ENCODE assay signal across 1 cellular context in the genomic region with DNA sequence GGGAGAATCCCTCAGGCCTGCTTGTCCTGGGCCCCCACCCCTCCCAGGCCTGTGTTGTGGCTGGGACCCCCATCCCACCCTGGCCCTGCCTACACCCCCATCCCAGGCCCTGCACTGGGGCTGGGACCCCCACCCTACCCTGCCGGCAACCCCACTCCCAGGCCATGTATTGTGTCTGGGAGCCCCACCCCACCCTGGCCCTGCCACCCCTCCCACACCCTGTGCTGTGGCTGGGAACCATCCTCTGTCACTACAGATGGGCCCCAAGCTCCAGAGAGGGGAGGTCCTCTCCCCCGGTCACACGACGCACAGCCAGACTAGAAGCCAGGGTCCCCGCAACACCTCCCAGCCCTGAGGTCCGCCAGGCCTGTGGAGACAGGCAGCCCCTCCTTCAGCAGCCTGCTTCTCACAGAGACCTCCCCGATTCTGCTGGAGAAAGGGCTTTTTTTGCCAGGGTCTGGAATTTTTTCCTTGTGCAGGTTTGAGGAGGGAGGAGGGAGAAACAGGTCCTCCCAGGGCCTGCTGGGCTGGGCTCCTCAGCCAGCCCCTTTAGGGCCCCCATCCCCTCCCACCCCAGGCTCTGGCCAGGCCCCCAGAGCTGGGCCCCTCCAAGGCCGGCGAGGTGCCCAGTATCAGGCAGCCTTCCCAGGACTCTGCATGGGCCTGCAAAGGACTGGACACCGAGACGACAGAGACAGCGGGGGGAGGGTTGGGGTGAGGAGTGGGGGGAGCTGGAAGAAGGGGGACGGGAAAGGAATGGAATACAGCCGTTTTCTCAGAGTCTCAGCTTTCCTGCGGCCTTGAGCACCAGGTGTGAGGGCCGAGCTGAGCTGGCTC.
TF ChIP-seq lines count a peak whose summit lies in the region.

No MANE protein-coding gene starts in this region.

TF ChIP-seq in GM23338, 12 proteins besides CTCF, POLR2A, EP300 and RAD21 (continued from another document):
- TF ChIP-seq, protein P1, sequence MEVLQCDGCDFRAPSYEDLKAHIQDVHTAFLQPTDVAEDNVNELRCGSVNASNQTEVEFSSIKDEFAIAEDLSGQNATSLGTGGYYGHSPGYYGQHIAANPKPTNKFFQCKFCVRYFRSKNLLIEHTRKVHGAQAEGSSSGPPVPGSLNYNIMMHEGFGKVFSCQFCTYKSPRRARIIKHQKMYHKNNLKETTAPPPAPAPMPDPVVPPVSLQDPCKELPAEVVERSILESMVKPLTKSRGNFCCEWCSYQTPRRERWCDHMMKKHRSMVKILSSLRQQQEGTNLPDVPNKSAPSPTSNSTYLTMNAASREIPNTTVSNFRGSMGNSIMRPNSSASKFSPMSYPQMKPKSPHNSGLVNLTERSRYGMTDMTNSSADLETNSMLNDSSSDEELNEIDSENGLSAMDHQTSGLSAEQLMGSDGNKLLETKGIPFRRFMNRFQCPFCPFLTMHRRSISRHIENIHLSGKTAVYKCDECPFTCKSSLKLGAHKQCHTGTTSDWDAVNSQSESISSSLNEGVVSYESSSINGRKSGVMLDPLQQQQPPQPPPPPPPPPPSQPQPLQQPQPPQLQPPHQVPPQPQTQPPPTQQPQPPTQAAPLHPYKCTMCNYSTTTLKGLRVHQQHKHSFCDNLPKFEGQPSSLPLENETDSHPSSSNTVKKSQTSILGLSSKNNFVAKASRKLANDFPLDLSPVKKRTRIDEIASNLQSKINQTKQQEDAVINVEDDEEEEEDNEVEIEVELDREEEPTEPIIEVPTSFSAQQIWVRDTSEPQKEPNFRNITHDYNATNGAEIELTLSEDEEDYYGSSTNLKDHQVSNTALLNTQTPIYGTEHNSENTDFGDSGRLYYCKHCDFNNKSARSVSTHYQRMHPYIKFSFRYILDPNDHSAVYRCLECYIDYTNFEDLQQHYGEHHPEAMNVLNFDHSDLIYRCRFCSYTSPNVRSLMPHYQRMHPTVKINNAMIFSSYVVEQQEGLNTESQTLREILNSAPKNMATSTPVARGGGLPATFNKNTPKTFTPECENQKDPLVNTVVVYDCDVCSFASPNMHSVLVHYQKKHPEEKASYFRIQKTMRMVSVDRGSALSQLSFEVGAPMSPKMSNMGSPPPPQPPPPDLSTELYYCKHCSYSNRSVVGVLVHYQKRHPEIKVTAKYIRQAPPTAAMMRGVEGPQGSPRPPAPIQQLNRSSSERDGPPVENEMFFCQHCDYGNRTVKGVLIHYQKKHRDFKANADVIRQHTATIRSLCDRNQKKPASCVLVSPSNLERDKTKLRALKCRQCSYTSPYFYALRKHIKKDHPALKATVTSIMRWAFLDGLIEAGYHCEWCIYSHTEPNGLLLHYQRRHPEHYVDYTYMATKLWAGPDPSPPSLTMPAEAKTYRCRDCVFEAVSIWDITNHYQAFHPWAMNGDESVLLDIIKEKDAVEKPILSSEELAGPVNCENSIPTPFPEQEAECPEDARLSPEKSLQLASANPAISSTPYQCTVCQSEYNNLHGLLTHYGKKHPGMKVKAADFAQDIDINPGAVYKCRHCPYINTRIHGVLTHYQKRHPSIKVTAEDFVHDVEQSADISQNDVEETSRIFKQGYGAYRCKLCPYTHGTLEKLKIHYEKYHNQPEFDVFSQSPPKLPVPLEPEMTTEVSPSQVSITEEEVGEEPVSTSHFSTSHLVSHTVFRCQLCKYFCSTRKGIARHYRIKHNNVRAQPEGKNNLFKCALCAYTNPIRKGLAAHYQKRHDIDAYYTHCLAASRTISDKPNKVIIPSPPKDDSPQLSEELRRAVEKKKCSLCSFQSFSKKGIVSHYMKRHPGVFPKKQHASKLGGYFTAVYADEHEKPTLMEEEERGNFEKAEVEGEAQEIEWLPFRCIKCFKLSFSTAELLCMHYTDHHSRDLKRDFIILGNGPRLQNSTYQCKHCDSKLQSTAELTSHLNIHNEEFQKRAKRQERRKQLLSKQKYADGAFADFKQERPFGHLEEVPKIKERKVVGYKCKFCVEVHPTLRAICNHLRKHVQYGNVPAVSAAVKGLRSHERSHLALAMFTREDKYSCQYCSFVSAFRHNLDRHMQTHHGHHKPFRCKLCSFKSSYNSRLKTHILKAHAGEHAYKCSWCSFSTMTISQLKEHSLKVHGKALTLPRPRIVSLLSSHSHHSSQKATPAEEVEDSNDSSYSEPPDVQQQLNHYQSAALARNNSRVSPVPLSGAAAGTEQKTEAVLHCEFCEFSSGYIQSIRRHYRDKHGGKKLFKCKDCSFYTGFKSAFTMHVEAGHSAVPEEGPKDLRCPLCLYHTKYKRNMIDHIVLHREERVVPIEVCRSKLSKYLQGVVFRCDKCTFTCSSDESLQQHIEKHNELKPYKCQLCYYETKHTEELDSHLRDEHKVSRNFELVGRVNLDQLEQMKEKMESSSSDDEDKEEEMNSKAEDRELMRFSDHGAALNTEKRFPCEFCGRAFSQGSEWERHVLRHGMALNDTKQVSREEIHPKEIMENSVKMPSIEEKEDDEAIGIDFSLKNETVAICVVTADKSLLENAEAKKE (CRISPR knock-in tag; IDR thresholded peaks at IDR 0.05): no peak
